ENCODE assay signal across 6 cellular contexts in the genomic region with DNA sequence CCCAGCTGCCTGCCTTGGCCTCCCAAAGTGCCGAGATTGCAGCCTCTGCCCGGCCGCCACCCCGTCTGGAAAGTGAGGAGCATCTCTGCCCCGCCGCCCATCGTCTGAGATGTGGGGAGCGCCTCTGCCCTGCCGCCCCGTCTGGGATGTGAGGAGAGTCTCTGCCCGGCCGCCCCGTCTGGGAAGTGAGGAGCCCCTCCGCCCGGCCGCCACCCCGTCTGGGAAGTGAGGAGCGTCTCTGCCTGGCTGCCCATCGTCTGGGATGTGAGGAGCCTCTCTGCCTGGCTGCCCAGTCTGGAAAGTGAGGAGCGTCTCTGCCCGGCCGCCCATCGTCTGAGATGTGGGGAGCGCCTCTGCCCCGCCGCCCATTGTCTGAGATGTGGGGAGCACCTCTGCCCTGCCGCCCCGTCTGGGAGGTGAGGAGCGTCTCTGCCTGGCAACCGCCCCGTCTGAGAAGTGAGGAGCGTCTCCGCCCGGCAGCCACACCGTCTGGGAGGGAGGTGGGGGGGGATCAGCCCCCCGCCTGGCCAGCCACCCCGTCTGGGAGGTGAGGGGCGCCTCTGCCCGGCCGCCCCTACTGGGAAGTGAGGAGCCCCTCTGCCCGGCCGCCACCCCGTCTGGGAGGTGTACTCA. TPM values are rescaled to one million over a fixed set of nuclear protein-coding genes. Genes with fewer than 3 reads are reported as not detected.
"Had no signal": no experiment of that assay in that cellular context is flagged by ENCODE, and none has a peak within 500 bp of the region (broad histone marks: within the 10 kb centered on the region; RNA-seq: fewer than 3 reads in every experiment).

No MANE protein-coding gene starts in this region.

RNA-seq across cellular contexts. Expression of a gene that starts 9.6 kb away (rescaled TPM):
- total RNA-seq: GM23248, H1, H4, H7, H9, HFFc6 had no signal
- polyA plus RNA-seq: GM23248 had no signal
